Comparison of ENCODE assay signal across 8 cellular contexts in the genomic region with DNA sequence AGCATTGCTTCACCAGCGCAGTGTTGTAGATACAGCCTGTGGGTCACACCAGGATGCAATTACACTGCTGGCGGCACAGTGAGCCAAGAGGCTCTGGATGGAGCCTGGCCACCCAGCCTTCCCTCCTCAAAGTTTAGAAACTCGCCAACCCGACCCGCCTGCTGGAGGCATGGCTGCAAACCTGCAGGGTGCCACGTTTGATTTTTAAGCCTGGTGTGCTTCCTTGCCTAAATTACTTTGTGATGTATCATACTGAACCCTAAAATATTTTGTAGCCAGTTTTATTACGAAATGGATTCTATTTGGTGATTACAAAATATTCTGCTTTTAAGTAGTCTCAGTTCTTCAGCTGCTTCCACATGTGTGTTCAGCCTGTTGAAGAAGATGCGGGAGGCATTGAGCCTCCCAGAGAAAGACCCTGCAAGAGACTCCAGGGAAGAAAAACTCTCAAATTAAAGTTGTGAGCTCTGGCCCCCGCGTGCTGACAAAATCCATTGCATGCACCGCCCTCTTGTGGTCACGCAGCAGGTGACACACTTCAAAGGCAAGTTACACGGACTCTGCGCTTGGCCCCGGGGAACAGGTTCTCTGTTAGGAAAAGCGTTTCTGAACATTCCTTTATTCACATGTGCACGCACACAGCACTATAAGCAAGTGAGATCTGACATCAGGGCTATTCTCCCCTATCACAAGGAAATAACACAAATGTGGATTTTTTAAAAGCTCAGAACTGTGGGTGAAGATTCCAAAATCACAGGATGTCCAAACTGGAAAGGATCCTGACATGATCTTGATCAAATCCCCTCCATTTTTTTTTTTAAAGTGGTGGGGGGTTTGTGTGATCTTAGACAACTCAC.
A peak's percentile ranks its signal among the peaks of the same experiment; 100 is the strongest.
DNase-seq lines count a peak whose midpoint lies in the region; ATAC-seq, FAIRE-seq and TF ChIP-seq lines count a peak whose summit lies in the region.

No MANE protein-coding gene starts in this region.

- H3K4me3 ChIP-seq in ACC112 (ENCODE audit: low read depth, low read length) (peak overlapping the region; percentile 50), H1 (ENCODE audit: extremely low read depth in 1 of 4, insufficient read depth in 2 of 4, low read depth in 3 of 4, low read length in 4 of 4) (no peak overlapping the region)

- H3K36me3 ChIP-seq in ACC112 (ENCODE audit: insufficient read depth, low read length) (no peaks in the 10 kb centered on the region), H1 (ENCODE audit: control insufficient read depth in 2 of 4, insufficient read depth in 4 of 4, low read length in 3 of 4) (no peaks in the 10 kb centered on the region)

- H4K8ac ChIP-seq in H1 (ENCODE audit: extremely low read depth, insufficient read depth, low read length): no peak overlapping the region

- H4K91ac ChIP-seq in H1 (replicated peaks; ENCODE audit: insufficient read length, low read length): no peak overlapping the region

- H2BK120ac ChIP-seq in H1 (replicated peaks; ENCODE audit: low read depth, low read length): no peak overlapping the region

- 0 out of 2 replicates have a peak, but pooled peaks cover 2% of the 10 kb centered on the region for H3K27me3 ChIP-seq in ACC112 (ENCODE audit: insufficient read depth, low read length)
- H3K27me3 ChIP-seq in H1 (replicated peaks in 1 of 4; ENCODE audit: control insufficient read depth in 3 of 4, extremely low read depth in 1 of 4, insufficient read depth in 3 of 4, low read length in 3 of 4): no peaks in the 10 kb centered on the region

- H2AFZ ChIP-seq in ACC112 (ENCODE audit: low read length, unreplicated experiment) (peak overlapping the region; percentile 33), H1 (ENCODE audit: low read length) (no peak overlapping the region)

- no peak overlapping the region for H3K4me2 ChIP-seq in H1 (ENCODE audit: insufficient read depth in 1 of 2, low read depth in 2 of 2, low read length in 2 of 2)

- no peak for TF ChIP-seq POLR2A in H1 (IDR thresholded peaks at IDR 0.05; ENCODE audit: control extremely low read depth in 1 of 2, low read depth in 2 of 2, low read length in 2 of 2)

- peak; percentile 84 to 91 (median 89) for TF ChIP-seq CTCF in H1 (IDR thresholded peaks at IDR 0.05; ENCODE audit: control extremely low read depth in 1 of 3, insufficient read depth in 1 of 3, low read depth in 1 of 3, low read length in 3 of 3)

- POLR2A ChIA-PET in H1 (lab: Charles Lee; ENCODE audit: partially characterized antibody): interaction anchor here (0.7 kb wide), 1 partner anchor 11 kb away, joined by 3 read pairs; no protein-coding TSS in a partner anchor

- H2BK5ac ChIP-seq in H1 (ENCODE audit: low read depth, low read length): no peak overlapping the region

- TF ChIP-seq RAD21 in H1 (IDR thresholded peaks at IDR 0.05 in 1 of 2, conservative IDR thresholded peaks at IDR 0.05 in 1 of 2; ENCODE audit: low read depth in 2 of 2, low read length in 2 of 2): peak; percentile 87 to 91

- no peaks in the 10 kb centered on the region for H3K9me3 ChIP-seq in H1 (ENCODE audit: insufficient read depth in 2 of 2, low read depth in 1 of 2, low read length in 1 of 2)

- H3K18ac ChIP-seq in H1 (ENCODE audit: extremely low read depth, low read length): no peak overlapping the region; the same call in 1 of the 2 replicates

- H2BK15ac ChIP-seq in H1 (ENCODE audit: low read length): no peak overlapping the region

- H3K4me1 ChIP-seq in ACC112 (ENCODE audit: control insufficient read depth, insufficient read depth, low read length, unreplicated experiment) (no peaks in the 10 kb centered on the region), H1 (replicated peaks in 1 of 4; ENCODE audit: control insufficient read depth in 3 of 4, insufficient read depth in 4 of 4, low read length in 3 of 4) (peaks cover 0 to 5% (median 4%) of the 10 kb centered on the region in 4 experiments; a peak in 4 of 7 replicates)

- no peak overlapping the region for H2AK5ac ChIP-seq in H1 (ENCODE audit: low read depth, low read length)

- no peak overlapping the region for H4K5ac ChIP-seq in H1 (ENCODE audit: insufficient read length, low read depth, low read length)

- FAIRE-seq in GM18507 (lab: Jason Lieb, UNC) (peak; percentile 80), H1 (lab: Jason Lieb, UNC) (peak; percentile 84)

- H4K20me1 ChIP-seq in H1 (replicated peaks in 1 of 2; ENCODE audit: control insufficient read depth in 1 of 2, insufficient read depth in 2 of 2, low read length in 2 of 2): no peaks in the 10 kb centered on the region

- H3K14ac ChIP-seq in H1 (ENCODE audit: insufficient read length): no peak overlapping the region

- H2BK20ac ChIP-seq in H1 (ENCODE audit: low read length): no peak overlapping the region

- H3K79me1 ChIP-seq in H1 (ENCODE audit: low read depth, low read length): no peaks in the 10 kb centered on the region

- no peak overlapping the region for H3K27ac ChIP-seq in ACC112 (ENCODE audit: low read depth, low read length)
- H3K27ac ChIP-seq in H1 (ENCODE audit: low read depth, low read length): no peak overlapping the region

- H3K79me2 ChIP-seq in ACC112 (ENCODE audit: control insufficient read depth, insufficient read depth, low read length, unreplicated experiment) (no peaks in the 10 kb centered on the region), H1 (ENCODE audit: control insufficient read depth in 1 of 2, insufficient read depth in 2 of 2, low read length in 2 of 2) (no peaks in the 10 kb centered on the region)

- DNase-seq in GM18507 (ENCODE audit: extremely low spot score, insufficient read length, low read depth) (peak; percentile 11), NCI-H460 (ENCODE audit: extremely low read depth, low read depth) (peak; percentile 72), H1 (ENCODE audit: low read depth in 1 of 2, low spot score in 2 of 2) (peak in 1 of 2 experiments; percentile 77), middle frontal gyrus (ENCODE audit: extremely low spot score, low spot score) (peak; percentile 33)
- peak; percentile 61 to 67 for DNase-seq in activated CD4-positive, alpha-beta T cell treated with anti-CD3 and anti-CD28 coated beads, Interleukin-2, amount 50 U/mL, for 48 hours
- DNase-seq in stimulated activated CD8-positive, alpha-beta memory T cell treated with anti-CD3 and anti-CD28 coated beads, Interleukin-2, amount 100 ng/mL, for 1 hour (ENCODE audit: low read depth in 2 of 2): peak; percentile 11 to 14

- H3K4ac ChIP-seq in H1 (replicated peaks; ENCODE audit: insufficient read length, low read depth, low read length): no peak overlapping the region

- H3K9ac ChIP-seq in H1 (replicated peaks in 1 of 4; ENCODE audit: extremely low read depth in 1 of 4, low read depth in 3 of 4, low read length in 3 of 4): no peak overlapping the region

- no peak for TF ChIP-seq EP300 in H1 (IDR thresholded peaks at IDR 0.05; ENCODE audit: borderline replicate concordance in 1 of 2, low read depth in 2 of 2, low read length in 2 of 2)

- CTCF ChIA-PET in H1 (lab: Charles Lee; ENCODE audit: partially characterized antibody): interaction anchor here (0.5 to 1.3 kb wide), 19 partner anchors 11 to 1603 kb away, joined by 3 to 9 read pairs (median 3); no protein-coding TSS in a partner anchor

- no peak for ATAC-seq in HG02885 (IDR thresholded peaks at IDR 0.05; ENCODE audit: poor library complexity, unreplicated experiment)

- no peak overlapping the region for H2BK12ac ChIP-seq in H1 (ENCODE audit: low read depth, low read length)

- H3K23me2 ChIP-seq in H1 (ENCODE audit: low read depth, low read length): no peaks in the 10 kb centered on the region

- 47% methylated on average over 17 of the region's 17 CpGs; no CpG with 5 or more reads in 1 of the 2 experiments for whole genome bisulfite sequencing in H1 (ENCODE audit: extremely low coverage in 1 of 2, insufficient coverage in 1 of 2, insufficient read length in 1 of 2, insufficient replicate concordance in 2 of 2, low coverage in 1 of 2, low lambda C conversion rate in 2 of 2, missing lambda C conversion rate in 1 of 2), 2 experiments

- no peak overlapping the region for H3K56ac ChIP-seq in H1 (replicated peaks; ENCODE audit: insufficient read length, low read depth, low read length)

- H3K23ac ChIP-seq in H1 (ENCODE audit: insufficient read length): no peak overlapping the region

TF ChIP-seq in H1, 55 proteins besides CTCF, POLR2A, EP300 and RAD21 (continues in another document):
- TF ChIP-seq, protein P1, sequence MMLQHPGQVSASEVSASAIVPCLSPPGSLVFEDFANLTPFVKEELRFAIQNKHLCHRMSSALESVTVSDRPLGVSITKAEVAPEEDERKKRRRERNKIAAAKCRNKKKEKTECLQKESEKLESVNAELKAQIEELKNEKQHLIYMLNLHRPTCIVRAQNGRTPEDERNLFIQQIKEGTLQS (IDR thresholded peaks at IDR 0.05; ENCODE audit: insufficient read depth, low read depth, low read length): 0 out of 2 replicates have a peak, but pooled peaks have one; percentile 5
